18 cellular contexts compared by ENCODE assay signal in genomic region chr1:172549621-172550280, GRCh38. TPM values are rescaled to one million over a fixed set of nuclear protein-coding genes. Genes with fewer than 3 reads are reported as not detected.
DNase-seq lines count a peak whose midpoint lies in the region; ATAC-seq, FAIRE-seq and TF ChIP-seq lines count a peak whose summit lies in the region.
"Had no signal": no experiment of that assay in that cellular context is flagged by ENCODE, and none has a peak within 500 bp of the region (broad histone marks: within the 10 kb centered on the region; RNA-seq: fewer than 3 reads in every experiment).

No MANE protein-coding gene starts in this region.

- CTCF ChIA-PET in MCF 10A (lab: Yijun Ruan, JAX): no interaction called here
- CTCF ChIA-PET in K562 (lab: Yijun Ruan, JAX; ENCODE audit: low intra/inter-chr PET ratio): no interaction called here

- BruUV-seq in MCF 10A (replicated peaks; lab: Mats Ljungman, UMichigan) (no TSS peak), K562 (replicated peaks; lab: Mats Ljungman, UMichigan) (no TSS peak)

- H3K9me3 ChIP-seq in breast epithelium: no peaks in the 10 kb centered on the region
- H3K9me3 ChIP-seq in K562 (replicated peaks; ENCODE audit: control insufficient read depth, insufficient read depth, low read depth, low read length): no peaks in the 10 kb centered on the region
- no peaks in the 10 kb centered on the region for H3K9me3 ChIP-seq in hepatocyte (ENCODE audit: low read depth)
- H3K9me3 ChIP-seq: esophagus muscularis mucosa, SJSA1, upper lobe of left lung had no signal

- H3K4me1 ChIP-seq in breast epithelium (no peaks in the 10 kb centered on the region), K562 (replicated peaks in 1 of 2; ENCODE audit: control insufficient read depth in 2 of 2, insufficient read depth in 2 of 2, low read length in 2 of 2) (peaks cover 7 to 22% of the 10 kb centered on the region in 2 experiments), hepatocyte (ENCODE audit: insufficient read depth) (peaks cover 11% of the 10 kb centered on the region)

- no peak for TF ChIP-seq EP300 in K562 (IDR thresholded peaks at IDR 0.05; ENCODE audit: low read length)

- no peaks in the 10 kb centered on the region for H3K9me2 ChIP-seq in hepatocyte (replicated peaks; ENCODE audit: insufficient read depth)

- H3K4me1 Mint-ChIP-seq in MCF 10A (ENCODE audit: insufficient read depth, unreplicated experiment): peaks cover 17% of the 10 kb centered on the region

- H3K27ac Mint-ChIP-seq in MCF 10A (ENCODE audit: low read depth, unreplicated experiment): peak overlapping the region; percentile 80

- H3K4me3 ChIP-seq in breast epithelium: no peak overlapping the region
- H3K4me3 ChIP-seq in K562: no peak overlapping the region
- H3K4me3 ChIP-seq in hepatocyte: no peak overlapping the region
- H3K4me3 ChIP-seq: esophagus muscularis mucosa, SJSA1, upper lobe of left lung had no signal

- no peak overlapping the region for H3K9ac ChIP-seq in K562 (ENCODE audit: insufficient read depth in 1 of 2, low read depth in 2 of 2, low read length in 2 of 2)

- ATAC-seq in K562: peak; percentile 11; the same call in 1 of the 3 replicates
- no peak for ATAC-seq in GM21390 (IDR thresholded peaks at IDR 0.05; ENCODE audit: unreplicated experiment)
- ATAC-seq in GM18907 (IDR thresholded peaks at IDR 0.05; ENCODE audit: unreplicated experiment): no peak
- ATAC-seq: left colon had no signal

- intact Hi-C loops in MCF 10A (cut with micrococcal nuclease): no loop called here
- intact Hi-C loops in breast epithelium (cut with DNase I; ENCODE audit: low total_unique reads): no loop called here
- intact Hi-C loops in K562 (cut with micrococcal nuclease): no loop called here

- H3K4me2 ChIP-seq in K562 (ENCODE audit: insufficient read depth, low read length): no peak overlapping the region
- H3K4me2 ChIP-seq in hepatocyte: peak overlapping the region; percentile 10

- TF ChIP-seq RAD21 in K562 (CRISPR knock-in tag; conservative IDR thresholded peaks at IDR 0.05 in 1 of 2, IDR thresholded peaks at IDR 0.05 in 1 of 2): no peak

- H3K36me3 Mint-ChIP-seq in MCF 10A (ENCODE audit: insufficient read depth, unreplicated experiment): no peaks in the 10 kb centered on the region

- peak overlapping the region; percentile 53 for H3K4me3 Mint-ChIP-seq in MCF 10A (ENCODE audit: unreplicated experiment)

- no peaks in the 10 kb centered on the region for H3K27me3 Mint-ChIP-seq in MCF 10A (ENCODE audit: insufficient read depth, unreplicated experiment)

- in situ Hi-C loops in K562 (cut with MboI): no loop called here

- no peaks in the 10 kb centered on the region for H3K9me1 ChIP-seq in K562 (ENCODE audit: control insufficient read depth, insufficient read depth, low read length)

- TF ChIP-seq CTCF in MCF 10A (IDR thresholded peaks at IDR 0.05; ENCODE audit: unreplicated experiment): no peak
- no peak for TF ChIP-seq CTCF in breast epithelium (IDR thresholded peaks at IDR 0.05)
- no peak for TF ChIP-seq CTCF in K562 (IDR thresholded peaks at IDR 0.05 in 2 of 3, conservative IDR thresholded peaks at IDR 0.05 in 1 of 3; ENCODE audit: insufficient read depth in 2 of 3, low read depth in 1 of 3, low read length in 3 of 3)
- TF ChIP-seq CTCF in hepatocyte (IDR thresholded peaks at IDR 0.05; ENCODE audit: poor library complexity): no peak

- no peak for FAIRE-seq in K562 (lab: Jason Lieb, UNC)

- peaks cover 12% of the 10 kb centered on the region; the same call in 1 of the 2 replicates for H4K20me1 ChIP-seq in K562 (replicated peaks; ENCODE audit: control insufficient read depth, insufficient read depth, low read length)
- peaks cover 76% of the 10 kb centered on the region for H4K20me1 ChIP-seq in hepatocyte (ENCODE audit: insufficient read depth, poor library complexity, severe bottlenecking)

- DNase-seq in MCF 10A (ENCODE audit: unreplicated experiment) (peak; percentile 4), breast epithelium (ENCODE audit: low spot score in 2 of 2) (no peak), K562 (ENCODE audit: extremely low read depth in 1 of 4, low spot score in 3 of 4) (no peak), hepatocyte (ENCODE audit: low spot score) (no peak), islet precursor cell (no peak), NCI-H2081 treated with DMSO at 0.1 percent for 48 hours (lab: John Stamatoyannopoulos, UW) (no peak)
- DNase-seq: activated CD4-positive, alpha-beta T cell treated with anti-CD3 and anti-CD28 coated beads for 48 hours; hypothalamus; left colon; NCI-H1092 treated with DMSO at 0.1 percent for 48 hours; NCI-H345; stimulated activated naive CD4-positive, alpha-beta T cell; T1000; upper lobe of left lung had no signal

- H2AFZ ChIP-seq in K562 (ENCODE audit: low read depth, low read length) (no peak overlapping the region), hepatocyte (no peak overlapping the region)

- H3K36me3 ChIP-seq in breast epithelium: no peaks in the 10 kb centered on the region
- 0 out of 3 replicates have a peak, but pooled peaks cover 3% of the 10 kb centered on the region for H3K36me3 ChIP-seq in K562 (ENCODE audit: control insufficient read depth, insufficient read depth, low read length)
- no peaks in the 10 kb centered on the region for H3K36me3 ChIP-seq in hepatocyte (replicated peaks; ENCODE audit: insufficient read depth, low read depth)
- H3K36me3 ChIP-seq: esophagus muscularis mucosa, SJSA1, upper lobe of left lung had no signal

- H3K79me2 ChIP-seq in K562 (ENCODE audit: control insufficient read depth, insufficient read depth, low read length): peaks cover 73% of the 10 kb centered on the region
- H3K79me2 ChIP-seq in hepatocyte: peaks cover 100% of the 10 kb centered on the region

- POLR2A ChIA-PET in MCF 10A (lab: Yijun Ruan, JAX): interaction anchor here (0.7 to 9.7 kb wide), 3 partner anchors 13 to 30 kb away, joined by 3 to 74 read pairs (median 57); partner anchors contain the start of gene SUCO
- POLR2A ChIA-PET in K562 (lab: Yijun Ruan, JAX): interaction anchor here (1.1 kb wide), 1 partner anchor 9 kb away, joined by 4 read pairs; no protein-coding TSS in a partner anchor

- H3K9me3 Mint-ChIP-seq in MCF 10A (ENCODE audit: unreplicated experiment): no peaks in the 10 kb centered on the region

- H3K27me3 ChIP-seq in breast epithelium: no peaks in the 10 kb centered on the region
- H3K27me3 ChIP-seq in K562 (ENCODE audit: control insufficient read depth in 2 of 2, insufficient read depth in 2 of 2, low read length in 2 of 2): no peaks in the 10 kb centered on the region
- H3K27me3 ChIP-seq in hepatocyte: no peaks in the 10 kb centered on the region
- H3K27me3 ChIP-seq: esophagus muscularis mucosa, SJSA1, upper lobe of left lung had no signal

- 19% methylated on average over 2 of the region's 2 CpGs for WGBS in K562 (ENCODE audit: insufficient coverage, low coverage, missing lambda C conversion rate)
- WGBS in hepatocyte (ENCODE audit: low lambda C conversion rate, missing lambda C conversion rate): 76% methylated on average over 2 of the region's 2 CpGs

- TF ChIP-seq POLR2A in breast epithelium (IDR thresholded peaks at IDR 0.05) (no peak), K562 (conservative IDR thresholded peaks at IDR 0.05) (no peak)

- H3K27ac ChIP-seq in breast epithelium: peak overlapping the region in 1 of 2 donors; percentile 26
- H3K27ac ChIP-seq in K562 (ENCODE audit: extremely low read depth, low read depth, low read length): no peak overlapping the region; the same call in 2 of the 3 replicates
- H3K27ac ChIP-seq in hepatocyte: no peak overlapping the region
- H3K27ac ChIP-seq: esophagus muscularis mucosa, SJSA1, upper lobe of left lung had no signal

TF ChIP-seq in K562, 482 proteins besides CTCF, POLR2A, EP300 and RAD21 (continues in another document):
- TF ChIP-seq SMARCC2 (IDR thresholded peaks at IDR 0.05; ENCODE audit: low read depth) (no peak), ZBTB8A (IDR thresholded peaks at IDR 0.05; ENCODE audit: partially characterized antibody) (no peak), CBFA2T3 (IDR thresholded peaks at IDR 0.05) (no peak), PHF8 (IDR thresholded peaks at IDR 0.05; ENCODE audit: borderline replicate concordance, low read length) (no peak), TBP (optimal IDR thresholded peaks at IDR 0.05; ENCODE audit: low read depth, low read length) (no peak), EWSR1 (IDR thresholded peaks at IDR 0.05; ENCODE audit: borderline replicate concordance, low read depth, partially characterized antibody) (no peak), PHF21A (IDR thresholded peaks at IDR 0.05; ENCODE audit: borderline replicate concordance, low read depth) (no peak), ATF1 (CRISPR knock-in tag; IDR thresholded peaks at IDR 0.05) (no peak), ATF1 (tag; IDR thresholded peaks at IDR 0.05) (no peak), ZNF3 (CRISPR knock-in tag; IDR thresholded peaks at IDR 0.05) (no peak), NCOA1 (IDR thresholded peaks at IDR 0.05; ENCODE audit: low read depth) (no peak), ZC3H8 (IDR thresholded peaks at IDR 0.05) (no peak), TAF7 (tag; IDR thresholded peaks at IDR 0.05) (no peak), MEIS2 (IDR thresholded peaks at IDR 0.05; ENCODE audit: partially characterized antibody) (no peak)

RNA-seq across cellular contexts. Expression of gene SUCO, which starts 16.8 kb away (rescaled TPM):
- total RNA-seq in MCF 10A (2022): 47.9 and 54.3 TPM in 2 replicates
- total RNA-seq in breast epithelium: 10 to 100 TPM; 29.6 to 70.8 (median 43.9) TPM
- total RNA-seq in K562 (2011; cell fraction: chromatin; rRNA removed; ENCODE audit: low replicate concordance): 40.3 and 147 TPM in 2 replicates
- total RNA-seq in K562 (2011; cell fraction: nucleolus; rRNA removed): 13.8 and 22.6 TPM in 2 replicates
- 55.4 and 77.5 TPM in 2 replicates for total RNA-seq in K562 (2011; cell fraction: nucleoplasm; rRNA removed)
- total RNA-seq in K562 (2014; rRNA removed): 9.1 and 9.4 TPM in 2 replicates
- 19.2 and 22.3 TPM in 2 replicates for total RNA-seq in K562 (2014; rRNA removed; fragmentation: Illumina TruSeq; extraction: Trizol)
- 18.8 and 20.6 TPM in 2 replicates for total RNA-seq in K562 (2015; rRNA removed; fragmentation: Illumina TruSeq; extraction: Trizol)
- total RNA-seq in K562 (2021): 15.9 and 18.5 TPM in 2 replicates
- polyA plus RNA-seq in K562 (2011; rRNA removed): 15.7 and 15.9 TPM in 2 replicates
- polyA plus RNA-seq in K562 (2011; cell fraction: cytosol; rRNA removed): 1.8 and 4.8 TPM in 2 replicates
- 13.8 and 22.3 TPM in 2 replicates for polyA plus RNA-seq in K562 (2011; cell fraction: nucleus; rRNA removed)
- 9.6 and 12.5 TPM in 2 replicates for polyA plus RNA-seq in K562 (2012)
- polyA plus RNA-seq in K562 (2014; fragmentation: Illumina TruSeq; extraction: Trizol): 11.5 and 14.3 TPM in 2 replicates
- 1 to 10 TPM; 2.5 to 3.6 TPM for polyA plus RNA-seq in K562 (2014; fragmentation: Nextera tagmentation; extraction: Ambion mirVana)
- polyA plus RNA-seq in K562 (2014; rRNA removed): 8.0 and 10.7 TPM in 2 replicates
- 39.5 and 71.3 TPM in 2 replicates for polyA minus RNA-seq in K562 (2011; rRNA and poly(A)+ RNA removed)
- 17.1 and 19.9 TPM in 2 replicates for polyA minus RNA-seq in K562 (2011; cell fraction: cytosol; rRNA and poly(A)+ RNA removed)
- 35.9 and 73.6 TPM in 2 replicates for polyA minus RNA-seq in K562 (2011; cell fraction: nucleus; rRNA and poly(A)+ RNA removed)
- total RNA-seq in hepatocyte: 97.0 and 113 TPM in 2 replicates
- polyA plus RNA-seq in hepatocyte: 39.1 and 43.3 TPM in 2 replicates
